9 cellular contexts compared by ENCODE assay signal in genomic region chr2:224847961-224848850, GRCh38.
DNase-seq lines count a peak whose midpoint lies in the region; ATAC-seq and TF ChIP-seq lines count a peak whose summit lies in the region.
"Had no signal": no experiment of that assay in that cellular context is flagged by ENCODE, and none has a peak within 500 bp of the region (broad histone marks: within the 10 kb centered on the region; RNA-seq: fewer than 3 reads in every experiment).

No MANE protein-coding gene starts in this region.

- no peak overlapping the region for H3K4me2 ChIP-seq in mesendoderm (ENCODE audit: low read length)

- no peak overlapping the region for H2BK120ac ChIP-seq in mesendoderm (ENCODE audit: low read depth, low read length)

- no peak overlapping the region for H3K23ac ChIP-seq in mesendoderm (ENCODE audit: low read length)

- no peaks in the 10 kb centered on the region for H3K4me1 ChIP-seq in body of pancreas
- no peaks in the 10 kb centered on the region for H3K4me1 ChIP-seq in mesendoderm (ENCODE audit: control insufficient read depth, low read depth, low read length)

- no peaks in the 10 kb centered on the region for H3K9me3 ChIP-seq in body of pancreas

- no peak overlapping the region for H3K18ac ChIP-seq in mesendoderm (ENCODE audit: low read length)

- H3K27me3 ChIP-seq in body of pancreas, result no peaks in the 10 kb centered on the region
- H3K27me3 ChIP-seq in mesendoderm (ENCODE audit: insufficient read depth, low read length, poor library complexity), result no peaks in the 10 kb centered on the region

- peak; percentile 43 for DNase-seq in DMS153 (lab: John Stamatoyannopoulos, UW)
- DNase-seq in NCI-H1694 (lab: John Stamatoyannopoulos, UW), result peak; percentile 88
- DNase-seq in body of pancreas, result peak; percentile 18 to 49 (median 24)
- peak; percentile 27 for DNase-seq in mesendoderm
- no peak for DNase-seq in omental fat pad (ENCODE audit: low spot score)
- no peak for DNase-seq in activated CD4-positive, alpha-beta T cell treated with anti-CD3 and anti-CD28 coated beads, Interleukin-2, amount 50 U/mL, for 48 hours
- DNase-seq in iPS-NIHi11 (ENCODE audit: low spot score), result no peak
- no peak for DNase-seq in central memory CD4-positive, alpha-beta T cell
- DNase-seq: activated CD4-positive, CD25-positive, alpha-beta regulatory T cell had no signal

- no peak overlapping the region for H4K8ac ChIP-seq in mesendoderm (ENCODE audit: low read depth, low read length)

- no peak for TF ChIP-seq POLR2A in body of pancreas (IDR thresholded peaks at IDR 0.05)

- H3K4ac ChIP-seq in mesendoderm (ENCODE audit: low read depth, low read length), result no peak overlapping the region

- no peak overlapping the region for H3K9ac ChIP-seq in mesendoderm (ENCODE audit: low read length)

- H2BK15ac ChIP-seq in mesendoderm (replicated peaks; ENCODE audit: low read depth), result no peak overlapping the region

- TF ChIP-seq CTCF in body of pancreas (IDR thresholded peaks at IDR 0.05) (no peak), omental fat pad (IDR thresholded peaks at IDR 0.05) (no peak)

- H3K56ac ChIP-seq in mesendoderm (ENCODE audit: low read length), result no peak overlapping the region

- ATAC-seq in body of pancreas, result no peak
- no peak for ATAC-seq in omental fat pad (ENCODE audit: low FRiP score)

- H3K79me2 ChIP-seq in mesendoderm (ENCODE audit: control insufficient read depth, insufficient read depth, low read length), result no peaks in the 10 kb centered on the region

- no peak overlapping the region for H2BK5ac ChIP-seq in mesendoderm (ENCODE audit: low read length)

- H3K36me3 ChIP-seq in body of pancreas (replicated peaks in 1 of 2; ENCODE audit: insufficient read depth in 1 of 2, low read depth in 2 of 2) (no peaks in the 10 kb centered on the region), mesendoderm (ENCODE audit: control insufficient read depth, insufficient read depth, low read length) (no peaks in the 10 kb centered on the region)

- H2AK5ac ChIP-seq in mesendoderm (ENCODE audit: low read length), result no peak overlapping the region

- H4K5ac ChIP-seq in mesendoderm (ENCODE audit: low read length), result no peak overlapping the region

- H3K79me1 ChIP-seq in mesendoderm (ENCODE audit: low read length), result no peaks in the 10 kb centered on the region

- H3K4me3 ChIP-seq in body of pancreas, result no peak overlapping the region
- no peak overlapping the region for H3K4me3 ChIP-seq in mesendoderm (ENCODE audit: low read length)

- whole genome bisulfite sequencing in body of pancreas, 2 donors, result 36 to 43% methylated on average over 7 of the region's 7 CpGs
- no CpG with 5 or more reads among the region's 7 CpGs for WGBS in mesendoderm (ENCODE audit: extremely low coverage, insufficient coverage, low lambda C conversion rate)

- H3K27ac ChIP-seq in body of pancreas, result no peak overlapping the region
- H3K27ac ChIP-seq in mesendoderm (ENCODE audit: low read depth, low read length), result no peak overlapping the region

- intact Hi-C loops in body of pancreas (cut with DNase I), result no loop called here

Comparison
In these comparisons a context has a peak if more than half of its experiments do, and no peak if none do; other contexts are left out.
1. DNase-seq: peak in DMS153 (single experiment), NCI-H1694 (single experiment), body of pancreas (4 of 4) and mesendoderm (single experiment); none in omental fat pad (single experiment), activated CD4-positive, alpha-beta T cell treated with anti-CD3 and anti-CD28 coated beads, Interleukin-2, amount 50 U/mL, for 48 hours (0 of 2), iPS-NIHi11 (single experiment) and central memory CD4-positive, alpha-beta T cell (single experiment).